11 cellular contexts compared by ENCODE assay signal in the genomic region with DNA sequence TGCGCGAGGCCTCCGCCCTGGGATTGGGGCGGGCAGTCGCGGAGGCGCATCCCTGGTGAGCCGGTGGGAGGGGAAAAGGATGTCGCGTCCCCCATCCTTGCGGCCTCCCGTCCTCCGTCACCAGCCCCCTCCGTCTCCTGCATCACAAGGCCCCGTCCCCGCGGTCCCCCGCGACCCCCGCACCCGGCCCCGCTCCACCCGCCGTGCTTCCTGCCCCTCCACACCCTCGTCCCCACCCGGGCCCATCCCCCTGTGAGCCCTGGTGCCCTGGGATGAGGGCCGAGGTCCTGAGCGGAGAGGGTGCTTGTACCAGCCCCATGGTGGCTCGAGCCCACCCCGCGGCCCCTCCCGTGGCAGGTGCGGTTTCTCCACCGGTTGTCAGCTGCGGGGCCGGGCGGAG. TPM values are rescaled to one million over a fixed set of nuclear protein-coding genes. Genes with fewer than 3 reads are reported as not detected.
DNase-seq lines count a peak whose midpoint lies in the region; ATAC-seq, FAIRE-seq and TF ChIP-seq lines count a peak whose summit lies in the region.
"Not testable (repeated sequence)": the region's sequence is repeated elsewhere in the genome, so short reads cannot be mapped to it uniquely, and the experiment has no call there.
"Had no signal": no experiment of that assay in that cellular context is flagged by ENCODE, and none has a peak within 500 bp of the region (broad histone marks: within the 10 kb centered on the region; RNA-seq: fewer than 3 reads in every experiment).

A gene with protein sequence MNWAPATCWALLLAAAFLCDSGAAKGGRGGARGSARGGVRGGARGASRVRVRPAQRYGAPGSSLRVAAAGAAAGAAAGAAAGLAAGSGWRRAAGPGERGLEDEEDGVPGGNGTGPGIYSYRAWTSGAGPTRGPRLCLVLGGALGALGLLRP (minus strand): TSS at position 25 of the 400 bp plus-strand sequence. CDS start 944 bp downstream, outside the sequence.

- H3K27me3 ChIP-seq in BLaER1 (peaks cover 38% of the 10 kb centered on the region), HUES48 (ENCODE audit: control insufficient read depth, insufficient read depth, low read length) (peaks cover 14% of the 10 kb centered on the region), stomach (peaks cover 0 to 38% (median 14%) of the 10 kb centered on the region in 3 donors)
- H3K27me3 ChIP-seq in astrocyte (ENCODE audit: insufficient read depth, low read length); H1 (replicated peaks in 1 of 4; ENCODE audit: control insufficient read depth in 3 of 4, extremely low read depth in 1 of 4, insufficient read depth in 3 of 4, low read length in 3 of 4): not testable (repeated sequence)

- H3K23me2 ChIP-seq in H1 (ENCODE audit: low read depth, low read length), result not testable (repeated sequence)

- H3K79me2 ChIP-seq in astrocyte (ENCODE audit: insufficient read depth, low read length); H1 (ENCODE audit: control insufficient read depth in 1 of 2, insufficient read depth in 2 of 2, low read length in 2 of 2): not testable (repeated sequence)

- H4K5ac ChIP-seq in H1 (ENCODE audit: insufficient read length, low read depth, low read length), result not testable (repeated sequence)

- H2BK20ac ChIP-seq in H1 (ENCODE audit: low read length), result not testable (repeated sequence)

- H3K4me3 ChIP-seq in BLaER1 (peak within 1 kb of the TSS; percentile 60), HUES48 (ENCODE audit: low read depth, low read length) (peak within 1 kb of the TSS; percentile 41; the same call in 1 of the 2 replicates), H1 (ENCODE audit: extremely low read depth in 1 of 4, insufficient read depth in 2 of 4, low read depth in 3 of 4, low read length in 4 of 4) (peak within 1 kb of the TSS in 1 of 4 experiments; percentile 49; a peak in 3 of 8 replicates), stomach (peak within 1 kb of the TSS in 3 of 4 donors; percentile 11 to 29 (median 24))
- H3K4me3 ChIP-seq in astrocyte (ENCODE audit: insufficient read depth, low read depth, low read length), result not testable (repeated sequence)

- TF ChIP-seq RAD21 in H1 (IDR thresholded peaks at IDR 0.05 in 1 of 2, conservative IDR thresholded peaks at IDR 0.05 in 1 of 2; ENCODE audit: low read depth in 2 of 2, low read length in 2 of 2), result not testable (repeated sequence)

- not testable (repeated sequence) for H3K56ac ChIP-seq in H1 (replicated peaks; ENCODE audit: insufficient read length, low read depth, low read length)

- not testable (repeated sequence) for H3K9me3 ChIP-seq in BLaER1; HUES48 (ENCODE audit: control insufficient read depth, insufficient read depth, low read length); astrocyte (ENCODE audit: insufficient read depth, low read depth, low read length); H1 (ENCODE audit: insufficient read depth in 2 of 2, low read depth in 1 of 2, low read length in 1 of 2); stomach

- WGBS in H1 (ENCODE audit: extremely low coverage in 1 of 2, insufficient coverage in 1 of 2, insufficient read length in 1 of 2, insufficient replicate concordance in 2 of 2, low coverage in 1 of 2, low lambda C conversion rate in 2 of 2, missing lambda C conversion rate in 1 of 2), 2 experiments, result no CpG with 5 or more reads among the region's 37 CpGs
- WGBS in stomach, 5 donors, result 17 to 39% (median 24%) methylated on average over 2 to 12 of the region's 37 CpGs; no CpG with 5 or more reads in 1 of the 5 donors

- intact Hi-C loops in activated CD4-positive, alpha-beta T cell treated with anti-CD3 and anti-CD28 coated beads, Interleukin-2, amount 10 ng/mL, durations not matched to agents 24 days and 14 days (cut with micrococcal nuclease); stomach (cut with DNase I; ENCODE audit: low total_unique reads): not testable (repeated sequence)

- not testable (repeated sequence) for H3K9me3 Mint-ChIP-seq in activated CD4-positive, alpha-beta T cell treated with anti-CD3 and anti-CD28 coated beads, Interleukin-2, amount 10 ng/mL, durations not matched to agents 24 days and 14 days; memory B cell; osteocyte (ENCODE audit: unreplicated experiment)
- H3K9me3 Mint-ChIP-seq in astrocyte (ENCODE audit: unreplicated experiment), result peaks cover 10% of the 10 kb centered on the region

- H4K20me1 ChIP-seq in BLaER1 (peaks cover 41% of the 10 kb centered on the region), astrocyte (ENCODE audit: insufficient read depth, low read length) (peaks cover 34% of the 10 kb centered on the region), H1 (replicated peaks in 1 of 2; ENCODE audit: control insufficient read depth in 1 of 2, insufficient read depth in 2 of 2, low read length in 2 of 2) (peaks cover 5 to 16% of the 10 kb centered on the region in 2 experiments)

- not testable (repeated sequence) for H3K4me1 Mint-ChIP-seq in activated CD4-positive, alpha-beta T cell treated with anti-CD3 and anti-CD28 coated beads, Interleukin-2, amount 10 ng/mL, durations not matched to agents 24 days and 14 days; astrocyte (ENCODE audit: low read depth, unreplicated experiment); memory B cell; osteocyte (ENCODE audit: unreplicated experiment)

- H4K91ac ChIP-seq in H1 (replicated peaks; ENCODE audit: insufficient read length, low read length), result not testable (repeated sequence)

- not testable (repeated sequence) for H2BK12ac ChIP-seq in H1 (ENCODE audit: low read depth, low read length)

- H3K4me2 ChIP-seq in BLaER1, result peak within 1 kb of the TSS; percentile 84
- H3K4me2 ChIP-seq in astrocyte (ENCODE audit: low read length), result peak within 1 kb of the TSS; percentile 59
- H3K4me2 ChIP-seq in H1 (ENCODE audit: insufficient read depth in 1 of 2, low read depth in 2 of 2, low read length in 2 of 2), result peak within 1 kb of the TSS; percentile 35 to 65

- H3K27ac ChIP-seq in BLaER1; HUES48 (ENCODE audit: low read depth, low read length); astrocyte (ENCODE audit: low read depth, low read length); H1 (ENCODE audit: low read depth, low read length); stomach: not testable (repeated sequence)

- ATAC-seq in memory B cell (ENCODE audit: low read depth), result not testable (repeated sequence)

- not testable (repeated sequence) for TF ChIP-seq POLR2A in H1 (IDR thresholded peaks at IDR 0.05; ENCODE audit: control extremely low read depth in 1 of 2, low read depth in 2 of 2, low read length in 2 of 2); stomach (IDR thresholded peaks at IDR 0.05)

- H3K18ac ChIP-seq in H1 (ENCODE audit: extremely low read depth, low read length), result not testable (repeated sequence)

- H3K23ac ChIP-seq in H1 (ENCODE audit: insufficient read length), result not testable (repeated sequence)

- CTCF ChIA-PET in H1 (lab: Charles Lee; ENCODE audit: partially characterized antibody), result not testable (repeated sequence)

- POLR2A ChIA-PET in H1 (lab: Charles Lee; ENCODE audit: partially characterized antibody), result not testable (repeated sequence)

- TF ChIP-seq CTCF in astrocyte (IDR thresholded peaks at IDR 0.05; ENCODE audit: insufficient read depth, low read depth, low read length); H1 (IDR thresholded peaks at IDR 0.05; ENCODE audit: control extremely low read depth in 1 of 3, insufficient read depth in 1 of 3, low read depth in 1 of 3, low read length in 3 of 3); osteocyte (IDR thresholded peaks at IDR 0.05); stomach (IDR thresholded peaks at IDR 0.05): not testable (repeated sequence)

- not testable (repeated sequence) for H2AK5ac ChIP-seq in H1 (ENCODE audit: low read depth, low read length)

- not testable (repeated sequence) for FAIRE-seq in astrocyte (lab: Jason Lieb, UNC); H1 (lab: Jason Lieb, UNC)

- not testable (repeated sequence) for H3K14ac ChIP-seq in H1 (ENCODE audit: insufficient read length)

- H3K9ac ChIP-seq in BLaER1; HUES48 (ENCODE audit: low read depth, low read length); astrocyte (ENCODE audit: low read length); H1 (replicated peaks in 1 of 4; ENCODE audit: extremely low read depth in 1 of 4, low read depth in 3 of 4, low read length in 3 of 4): not testable (repeated sequence)

- peak within 1 kb of the TSS; percentile 39 for H3K4me3 Mint-ChIP-seq in activated CD4-positive, alpha-beta T cell treated with anti-CD3 and anti-CD28 coated beads, Interleukin-2, amount 10 ng/mL, durations not matched to agents 24 days and 14 days
- H3K4me3 Mint-ChIP-seq in astrocyte (ENCODE audit: unreplicated experiment), result not testable (repeated sequence)
- H3K4me3 Mint-ChIP-seq in memory B cell (peak within 1 kb of the TSS; percentile 77), osteocyte (ENCODE audit: unreplicated experiment) (peak within 1 kb of the TSS; percentile 69)

- not testable (repeated sequence) for TF ChIP-seq EP300 in H1 (IDR thresholded peaks at IDR 0.05; ENCODE audit: borderline replicate concordance in 1 of 2, low read depth in 2 of 2, low read length in 2 of 2); stomach (IDR thresholded peaks at IDR 0.05)

- H3K36me3 Mint-ChIP-seq in activated CD4-positive, alpha-beta T cell treated with anti-CD3 and anti-CD28 coated beads, Interleukin-2, amount 10 ng/mL, durations not matched to agents 24 days and 14 days (ENCODE audit: low read depth); memory B cell; osteocyte (ENCODE audit: unreplicated experiment): not testable (repeated sequence)
- peaks cover 12% of the 10 kb centered on the region for H3K36me3 Mint-ChIP-seq in astrocyte (ENCODE audit: low read depth, unreplicated experiment)

- peaks cover 14% of the 10 kb centered on the region for H3K4me1 ChIP-seq in BLaER1
- not testable (repeated sequence) for H3K4me1 ChIP-seq in HUES48 (ENCODE audit: control insufficient read depth, insufficient read depth, low read length); astrocyte (ENCODE audit: insufficient read depth, low read length); H1 (replicated peaks in 1 of 4; ENCODE audit: control insufficient read depth in 3 of 4, insufficient read depth in 4 of 4, low read length in 3 of 4)
- peaks cover 7 to 11% (median 10%) of the 10 kb centered on the region in 4 donors for H3K4me1 ChIP-seq in stomach

- H3K79me1 ChIP-seq in H1 (ENCODE audit: low read depth, low read length), result not testable (repeated sequence)

- not testable (repeated sequence) for H2BK15ac ChIP-seq in H1 (ENCODE audit: low read length)

- not testable (repeated sequence) for H3K4ac ChIP-seq in H1 (replicated peaks; ENCODE audit: insufficient read length, low read depth, low read length)

- not testable (repeated sequence) for H2BK5ac ChIP-seq in H1 (ENCODE audit: low read depth, low read length)

- not testable (repeated sequence) for H2BK120ac ChIP-seq in H1 (replicated peaks; ENCODE audit: low read depth, low read length)

- not testable (repeated sequence) for H2AFZ ChIP-seq in astrocyte (ENCODE audit: low read depth, low read length); H1 (ENCODE audit: low read length)

- not testable (repeated sequence) for H3K27ac Mint-ChIP-seq in activated CD4-positive, alpha-beta T cell treated with anti-CD3 and anti-CD28 coated beads, Interleukin-2, amount 10 ng/mL, durations not matched to agents 24 days and 14 days; astrocyte (ENCODE audit: unreplicated experiment); memory B cell; osteocyte (ENCODE audit: unreplicated experiment)

- not testable (repeated sequence) for H4K8ac ChIP-seq in H1 (ENCODE audit: extremely low read depth, insufficient read depth, low read length)

- DNase-seq in activated CD4-positive, alpha-beta T cell treated with anti-CD3 and anti-CD28 coated beads, Interleukin-2, amount 10 ng/mL, durations not matched to agents 24 days and 14 days; astrocyte (ENCODE audit: low read depth); H1 (ENCODE audit: low read depth in 1 of 2, low spot score in 2 of 2); memory B cell (ENCODE audit: low spot score in 2 of 2); osteocyte (ENCODE audit: extremely low spot score, unreplicated experiment); stomach: not testable (repeated sequence)

- peaks cover 16% of the 10 kb centered on the region for H3K36me3 ChIP-seq in BLaER1
- H3K36me3 ChIP-seq in HUES48 (ENCODE audit: control insufficient read depth, insufficient read depth, low read length), result peaks cover 12% of the 10 kb centered on the region; the same call in 1 of the 2 replicates
- H3K36me3 ChIP-seq in astrocyte (ENCODE audit: insufficient read depth, low read length); H1 (ENCODE audit: control insufficient read depth in 2 of 4, insufficient read depth in 4 of 4, low read length in 3 of 4): not testable (repeated sequence)
- H3K36me3 ChIP-seq in stomach, result peaks cover 5 to 20% (median 19%) of the 10 kb centered on the region in 4 donors

- peaks cover 10% of the 10 kb centered on the region for H3K27me3 Mint-ChIP-seq in activated CD4-positive, alpha-beta T cell treated with anti-CD3 and anti-CD28 coated beads, Interleukin-2, amount 10 ng/mL, durations not matched to agents 24 days and 14 days
- not testable (repeated sequence) for H3K27me3 Mint-ChIP-seq in astrocyte (ENCODE audit: low read depth, unreplicated experiment); memory B cell; osteocyte (ENCODE audit: unreplicated experiment)

RNA-seq across cellular contexts. Expression of the gene that starts here (rescaled TPM):
- not detected in 2 replicates for total RNA-seq in activated CD4-positive, alpha-beta T cell treated with anti-CD3 and anti-CD28 coated beads, Interleukin-2, amount 10 ng/mL, durations not matched to agents 24 days and 14 days
- 3.7 and 4.0 TPM in 2 replicates for total RNA-seq in astrocyte
- 0.24 and 0.42 TPM in 2 replicates for total RNA-seq in H1 (2021; fragmentation: NEBNext Ultra II Directional; extraction: Animal tissue kit (Norgen Biotek cat#: 25700))
- polyA plus RNA-seq in H1 (2011; rRNA removed), result 0.23 and 0.30 TPM in 2 replicates
- polyA plus RNA-seq in H1 (2011; cell fraction: cytosol; rRNA removed), result 0.14 TPM
- 0.16 TPM for polyA plus RNA-seq in H1 (2011; cell fraction: nucleus; rRNA removed)
- polyA plus RNA-seq in H1 (2012, experiment 1 of 2), result 1.5 to 2.9 TPM (median 1.9 TPM) in 4 replicates
- polyA plus RNA-seq in H1 (2012, experiment 2 of 2), result 1.6 TPM
- 0.22 TPM for polyA plus RNA-seq in H1 (2013, experiment 1 of 2)
- polyA plus RNA-seq in H1 (2013, experiment 2 of 2), result 0.29 TPM
- 0.09 and 0.29 TPM in 2 replicates for polyA minus RNA-seq in H1 (2011; rRNA and poly(A)+ RNA removed)
- not detected for polyA minus RNA-seq in H1 (2011; cell fraction: cytosol; rRNA and poly(A)+ RNA removed)
- polyA minus RNA-seq in H1 (2011; cell fraction: nucleus; rRNA and poly(A)+ RNA removed), result 0.60 TPM
- total RNA-seq in osteocyte, result 2.2 and 2.7 TPM in 2 replicates
- total RNA-seq in stomach, result not detected
- 1 to 10 TPM in 1 of 3 donors, under 1 TPM in 1, not detected in 1; 0.18 to 5.2 TPM for polyA plus RNA-seq in stomach
- total RNA-seq: activated CD4-positive, alpha-beta T cell treated with anti-CD3 and anti-CD28 coated beads for 36 hours; Daoy; transverse colon had no signal
